ENCODE assay signal across 8 cellular contexts in the genomic region with DNA sequence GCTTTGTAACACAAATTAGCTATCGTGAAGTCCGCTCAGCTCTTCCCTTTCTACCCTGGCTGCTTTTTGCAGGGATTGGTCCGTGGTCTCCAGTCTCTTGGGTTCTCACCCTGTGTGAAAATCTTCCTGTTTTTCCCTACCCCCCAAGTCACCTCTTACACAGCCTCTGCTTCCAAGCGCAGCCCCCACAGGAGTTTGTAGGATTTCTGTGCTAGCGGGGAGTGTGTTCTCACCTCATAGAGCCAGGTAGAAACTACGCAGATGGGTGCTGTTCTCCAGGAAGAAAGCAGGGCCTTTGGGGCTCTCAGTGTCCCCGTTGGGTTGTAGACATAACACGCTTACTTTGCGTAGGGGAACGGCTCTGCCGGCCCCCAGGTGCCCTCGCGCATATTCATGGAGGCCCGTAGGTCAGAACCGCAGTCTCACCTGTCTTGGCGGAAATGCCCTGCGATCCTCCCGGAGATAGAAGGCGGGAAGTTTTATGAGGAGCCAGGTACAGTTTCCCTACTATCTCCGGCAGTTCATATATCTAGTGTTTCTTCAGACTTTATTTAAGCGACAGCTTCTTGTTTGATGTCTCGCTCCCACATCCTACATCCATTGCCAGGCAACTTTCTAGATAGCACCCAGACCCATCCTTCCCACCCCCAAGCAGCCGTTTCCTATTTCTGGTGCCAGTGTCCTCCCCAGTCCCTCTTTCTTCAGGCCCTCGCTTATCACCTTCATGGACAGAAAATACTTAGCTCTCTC. TPM values are rescaled to one million over a fixed set of nuclear protein-coding genes. Genes with fewer than 3 reads are reported as not detected.
DNase-seq lines count a peak whose midpoint lies in the region; ATAC-seq and TF ChIP-seq lines count a peak whose summit lies in the region.
"Not testable (repeated sequence)": the region's sequence is repeated elsewhere in the genome, so short reads cannot be mapped to it uniquely, and the experiment has no call there.

No MANE protein-coding gene starts in this region.

- not testable (repeated sequence) for H3K36me3 ChIP-seq in thoracic aorta

- H3K4me3 Mint-ChIP-seq in progenitor cell of endocrine pancreas (ENCODE audit: low read depth): peak overlapping the region; percentile 75

- H3K27ac ChIP-seq in right cardiac atrium (ENCODE audit: low read length) (peak overlapping the region; percentile 85), thoracic aorta (peak overlapping the region; percentile 78 to 86)

- H3K9me3 ChIP-seq in right cardiac atrium (ENCODE audit: control insufficient read depth, low read length); thoracic aorta: not testable (repeated sequence)

- peak overlapping the region; percentile 100 for H3K27ac Mint-ChIP-seq in progenitor cell of endocrine pancreas

- peak; percentile 6 for ATAC-seq in HG03521 (IDR thresholded peaks at IDR 0.05; ENCODE audit: unreplicated experiment)
- ATAC-seq in right cardiac atrium; thoracic aorta (ENCODE audit: insufficient number of reproducible peaks, low FRiP score, low read depth): not testable (repeated sequence)

- 19% methylated on average over 23 of the region's 24 CpGs for whole genome bisulfite sequencing in right cardiac atrium

- peaks cover 18% of the 10 kb centered on the region for H3K4me1 Mint-ChIP-seq in progenitor cell of endocrine pancreas (ENCODE audit: low read depth)

- DNase-seq in ELF-1 (ENCODE audit: low read depth, low spot score) (peak; percentile 85), NCI-H524 treated with DMSO at 0.1 percent for 48 hours (lab: John Stamatoyannopoulos, UW) (peak; percentile 25), astrocyte of the cerebellum (ENCODE audit: low read depth) (peak; percentile 37), progenitor cell of endocrine pancreas (ENCODE audit: low spot score, unreplicated experiment) (peak; percentile 44)
- not testable (repeated sequence) for DNase-seq in right cardiac atrium; thoracic aorta (ENCODE audit: low spot score)

- not testable (repeated sequence) for H3K27me3 Mint-ChIP-seq in progenitor cell of endocrine pancreas

- H3K4me3 ChIP-seq in WI38 (ENCODE audit: low read depth, low read length) (peak overlapping the region; percentile 22; the same call in 1 of the 2 replicates), astrocyte of the cerebellum (ENCODE audit: low read depth, low read length) (peak overlapping the region; percentile 7), thoracic aorta (peak overlapping the region; percentile 67)
- not testable (repeated sequence) for H3K4me3 ChIP-seq in right cardiac atrium (ENCODE audit: low read length)

- H3K27me3 ChIP-seq in right cardiac atrium (ENCODE audit: control insufficient read depth, insufficient read depth); thoracic aorta (replicated peaks; ENCODE audit: insufficient read depth): not testable (repeated sequence)

- H3K9me3 Mint-ChIP-seq in progenitor cell of endocrine pancreas (ENCODE audit: low read depth): not testable (repeated sequence)

- H3K4me1 ChIP-seq in right cardiac atrium (ENCODE audit: control insufficient read depth, insufficient read depth, low read length): not testable (repeated sequence)
- H3K4me1 ChIP-seq in thoracic aorta (ENCODE audit: control insufficient read depth in 1 of 2, low read depth in 2 of 2): peaks cover 2 to 12% of the 10 kb centered on the region in 2 donors

- intact Hi-C loops in right cardiac atrium (cut with DNase I): not testable (repeated sequence)

- in situ Hi-C loops in astrocyte of the cerebellum (cut with HindIII; ENCODE audit: low sequenced_read_pairs): not testable (repeated sequence)

- not testable (repeated sequence) for TF ChIP-seq CTCF in WI38 (IDR thresholded peaks at IDR 0.05; ENCODE audit: low read depth, low read length); astrocyte of the cerebellum (IDR thresholded peaks at IDR 0.05; ENCODE audit: low read depth, low read length, missing control alignments); progenitor cell of endocrine pancreas (IDR thresholded peaks at IDR 0.05; ENCODE audit: unreplicated experiment); thoracic aorta (IDR thresholded peaks at IDR 0.05)

- not testable (repeated sequence) for H3K36me3 Mint-ChIP-seq in progenitor cell of endocrine pancreas (ENCODE audit: insufficient read depth)

RNA-seq across cellular contexts. Expression of a gene that starts 0.7 kb away (rescaled TPM):
- 1,000 to 10,000 TPM; 3,675 to 8,578 (median 7,073) TPM for total RNA-seq in right cardiac atrium
- not detected for polyA plus RNA-seq in right cardiac atrium
- total RNA-seq in progenitor cell of endocrine pancreas: 3,923 and 3,957 TPM in 2 replicates
- under 1 TPM; under 0.01 TPM for total RNA-seq in thoracic aorta

RNA-seq across cellular contexts. Expression of a gene that starts 25.2 kb away (rescaled TPM):
- 10 to 100 TPM in 3 of 4 donors, 1 to 10 TPM in 1; 6.7 to 11.9 (median 10.8) TPM for total RNA-seq in right cardiac atrium
- 14.6 TPM for polyA plus RNA-seq in right cardiac atrium
- total RNA-seq in progenitor cell of endocrine pancreas: 51.5 TPM in 2 replicates
- 10 to 100 TPM; 49.7 to 56.2 TPM for total RNA-seq in thoracic aorta

Comparison
In these comparisons a context has a peak if more than half of its experiments do, and no peak if none do; other contexts are left out.
1. RNA of a gene that starts 0.7 kb away (total RNA-seq): 3,675 to 8,578 TPM in right cardiac atrium and 3,923 to 3,957 TPM in progenitor cell of endocrine pancreas; under 0.01 TPM in thoracic aorta; every median in the first group is over 1,000 times any median in the second.